ENCODE assay signal across 10 cellular contexts in the genomic region with DNA sequence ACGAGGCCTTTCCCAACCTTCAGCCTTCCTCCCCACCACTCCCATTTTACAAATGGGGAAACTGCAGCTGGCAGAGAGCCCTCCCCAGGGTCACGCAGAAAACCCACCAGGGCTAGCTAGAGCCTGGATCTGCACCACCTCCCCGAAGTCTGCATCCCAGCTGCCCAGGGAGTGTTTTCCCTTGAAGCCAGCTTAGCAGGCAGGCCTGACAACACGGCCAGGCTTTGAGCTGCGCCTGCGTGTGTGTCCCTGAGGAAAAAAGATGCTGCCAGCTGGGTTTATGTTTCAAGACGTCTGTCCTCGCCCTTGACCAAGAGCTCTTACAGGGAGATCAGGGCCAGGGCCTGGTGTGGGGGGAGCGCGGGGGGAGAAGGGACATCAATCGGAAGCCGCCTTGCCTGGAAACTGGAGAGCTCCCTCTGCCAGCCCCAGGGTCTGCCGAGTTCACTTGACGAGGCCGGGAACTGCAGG. TPM values are rescaled to one million over a fixed set of nuclear protein-coding genes. Genes with fewer than 3 reads are reported as not detected.
A peak's percentile ranks its signal among the peaks of the same experiment; 100 is the strongest.
DNase-seq lines count a peak whose midpoint lies in the region; ATAC-seq and TF ChIP-seq lines count a peak whose summit lies in the region.
"Had no signal": no experiment of that assay in that cellular context is flagged by ENCODE, and none has a peak within 500 bp of the region (broad histone marks: within the 10 kb centered on the region; RNA-seq: fewer than 3 reads in every experiment).

No MANE protein-coding gene starts in this region.

- H3K9me3 ChIP-seq in breast epithelium (no peaks in the 10 kb centered on the region), vagina (no peaks in the 10 kb centered on the region)

- TF ChIP-seq POLR2A in breast epithelium (IDR thresholded peaks at IDR 0.05): no peak
- TF ChIP-seq POLR2A in vagina (IDR thresholded peaks at IDR 0.05): no peak

- peak in 1 of 2 donors; percentile 23 for DNase-seq in breast epithelium (ENCODE audit: low spot score in 2 of 2)
- DNase-seq in MCF 10A (ENCODE audit: unreplicated experiment): no peak
- DNase-seq in glutamatergic neuron: peak; percentile 76
- DNase-seq in neural crest cell (ENCODE audit: low read depth, low spot score): peak; percentile 29
- no peak for DNase-seq in vagina (ENCODE audit: extremely low spot score in 2 of 2)
- DNase-seq: central memory CD4-positive, alpha-beta T cell; NCI-H2081 treated with DMSO at 0.1 percent for 48 hours had no signal

- H3K36me3 ChIP-seq in breast epithelium (no peaks in the 10 kb centered on the region), vagina (no peaks in the 10 kb centered on the region)

- no peak for TF ChIP-seq CTCF in breast epithelium (IDR thresholded peaks at IDR 0.05)
- TF ChIP-seq CTCF in MCF 10A (IDR thresholded peaks at IDR 0.05; ENCODE audit: unreplicated experiment): no peak
- no peak for TF ChIP-seq CTCF in glutamatergic neuron (IDR thresholded peaks at IDR 0.05; ENCODE audit: partially characterized antibody, unreplicated experiment)
- no peak for TF ChIP-seq CTCF in neural crest cell (conservative IDR thresholded peaks at IDR 0.05)
- no peak for TF ChIP-seq CTCF in vagina (IDR thresholded peaks at IDR 0.05)

- peak overlapping the region; percentile 40 to 84 for H3K27ac ChIP-seq in breast epithelium
- H3K27ac ChIP-seq in vagina: peak overlapping the region; percentile 27

- H3K4me1 Mint-ChIP-seq in MCF 10A (ENCODE audit: insufficient read depth, unreplicated experiment) (no peaks in the 10 kb centered on the region), glutamatergic neuron (ENCODE audit: low read depth, unreplicated experiment) (peaks cover 37% of the 10 kb centered on the region), neural crest cell (peaks cover 31% of the 10 kb centered on the region)

- CTCF ChIA-PET in MCF 10A (lab: Yijun Ruan, JAX): interaction anchor here (0.6 to 1.0 kb wide), 2 partner anchors 23 to 520 kb away, joined by 3 read pairs; no protein-coding TSS in a partner anchor

- no peaks in the 10 kb centered on the region for H3K9me3 Mint-ChIP-seq in MCF 10A (ENCODE audit: unreplicated experiment)
- peaks cover 11% of the 10 kb centered on the region for H3K9me3 Mint-ChIP-seq in glutamatergic neuron (ENCODE audit: unreplicated experiment)
- H3K9me3 Mint-ChIP-seq in neural crest cell: no peaks in the 10 kb centered on the region

- ATAC-seq in HG02623 (IDR thresholded peaks at IDR 0.05; ENCODE audit: unreplicated experiment) (no peak), GM21529 (IDR thresholded peaks at IDR 0.05; ENCODE audit: unreplicated experiment) (no peak), GM18867 (IDR thresholded peaks at IDR 0.05; ENCODE audit: unreplicated experiment) (no peak)

- POLR2A ChIA-PET in MCF 10A (lab: Yijun Ruan, JAX): interaction anchor here (0.7 kb wide), 2 partner anchors 156 to 281 kb away, joined by 3 read pairs; no protein-coding TSS in a partner anchor

- no peak overlapping the region for H3K27ac Mint-ChIP-seq in MCF 10A (ENCODE audit: low read depth, unreplicated experiment)
- H3K27ac Mint-ChIP-seq in glutamatergic neuron (ENCODE audit: unreplicated experiment): peak overlapping the region; percentile 91
- H3K27ac Mint-ChIP-seq in neural crest cell (ENCODE audit: unreplicated experiment): peak overlapping the region; percentile 70

- H3K27me3 ChIP-seq in breast epithelium: no peaks in the 10 kb centered on the region
- H3K27me3 ChIP-seq in vagina: no peaks in the 10 kb centered on the region

- intact Hi-C loops in breast epithelium (cut with DNase I; ENCODE audit: low total_unique reads): loop anchor here (2.0 kb wide), 1 partner anchor 33 kb away; no protein-coding TSS in a partner anchor
- intact Hi-C loops in MCF 10A (cut with micrococcal nuclease): no loop called here
- intact Hi-C loops in vagina (cut with DNase I): no loop called here

- peaks cover 0 to 4% of the 10 kb centered on the region in 2 donors for H3K4me1 ChIP-seq in breast epithelium
- peaks cover 4% of the 10 kb centered on the region for H3K4me1 ChIP-seq in vagina

- no TSS peak for BruUV-seq in MCF 10A (replicated peaks; lab: Mats Ljungman, UMichigan)

- H3K36me3 Mint-ChIP-seq in MCF 10A (ENCODE audit: insufficient read depth, unreplicated experiment) (no peaks in the 10 kb centered on the region), glutamatergic neuron (ENCODE audit: unreplicated experiment) (no peaks in the 10 kb centered on the region), neural crest cell (ENCODE audit: low read depth) (no peaks in the 10 kb centered on the region)

- no peaks in the 10 kb centered on the region for H3K27me3 Mint-ChIP-seq in MCF 10A (ENCODE audit: insufficient read depth, unreplicated experiment)
- H3K27me3 Mint-ChIP-seq in glutamatergic neuron (ENCODE audit: unreplicated experiment): peaks cover 7% of the 10 kb centered on the region
- H3K27me3 Mint-ChIP-seq in neural crest cell (ENCODE audit: low read depth): no peaks in the 10 kb centered on the region

- H3K4me3 ChIP-seq in breast epithelium (no peak overlapping the region), vagina (no peak overlapping the region)

- no peak overlapping the region for H3K4me3 Mint-ChIP-seq in MCF 10A (ENCODE audit: unreplicated experiment)
- peak overlapping the region; percentile 67 for H3K4me3 Mint-ChIP-seq in glutamatergic neuron (ENCODE audit: unreplicated experiment)
- peak overlapping the region; percentile 25 for H3K4me3 Mint-ChIP-seq in neural crest cell

RNA-seq across cellular contexts. Expression of a gene that starts 20.3 kb away (rescaled TPM):
- 10 to 100 TPM in 2 of 3 donors, 1 to 10 TPM in 1; 7.0 to 70.6 (median 17.7) TPM for total RNA-seq in breast epithelium
- not detected in 2 replicates for total RNA-seq in MCF 10A (2022)
- 0.37 TPM for total RNA-seq in glutamatergic neuron (ENCODE audit: unreplicated experiment)
- 0.16 and 0.19 TPM in 2 replicates for total RNA-seq in neural crest cell
- 6.9 TPM for total RNA-seq in vagina

Comparison
In these comparisons a context has a peak if more than half of its experiments do, and no peak if none do; other contexts are left out.
1. DNase-seq: peak in glutamatergic neuron (single experiment) and neural crest cell (single experiment); none in MCF 10A (single experiment) and vagina (0 of 2).